ENCODE assay signal across 2 cellular contexts in genomic region chr11:70644343-70645060, GRCh38.
TF ChIP-seq lines count a peak whose summit lies in the region.

No MANE protein-coding gene starts in this region.

TF ChIP-seq in GM23338, 12 proteins besides CTCF, POLR2A, EP300 and RAD21 (continued from another document):
- TF ChIP-seq ETS1 (IDR thresholded peaks at IDR 0.05) (no peak), ZNF114 (CRISPR knock-in tag; IDR thresholded peaks at IDR 0.05) (no peak), POLR2AphosphoS5 (IDR thresholded peaks at IDR 0.05; ENCODE audit: low read depth) (no peak), REST (IDR thresholded peaks at IDR 0.05; ENCODE audit: unreplicated experiment) (no peak), NANOG (IDR thresholded peaks at IDR 0.05; ENCODE audit: borderline replicate concordance) (no peak)

TF ChIP-seq in IMR-90, 13 proteins besides CTCF, POLR2A, EP300 and RAD21 (continued from another document):
- TF ChIP-seq MAFK (IDR thresholded peaks at IDR 0.05; ENCODE audit: low read depth, low read length) (no peak), RFX5 (IDR thresholded peaks at IDR 0.05; ENCODE audit: low read depth, low read length) (no peak), MAZ (IDR thresholded peaks at IDR 0.05; ENCODE audit: borderline replicate concordance, low read depth, low read length) (no peak), USF2 (IDR thresholded peaks at IDR 0.05; ENCODE audit: low read depth, low read length) (no peak), CHD1 (IDR thresholded peaks at IDR 0.05; ENCODE audit: low read depth, low read length) (no peak)
